Comparison of ENCODE assay signal across 8 cellular contexts in the genomic region with DNA sequence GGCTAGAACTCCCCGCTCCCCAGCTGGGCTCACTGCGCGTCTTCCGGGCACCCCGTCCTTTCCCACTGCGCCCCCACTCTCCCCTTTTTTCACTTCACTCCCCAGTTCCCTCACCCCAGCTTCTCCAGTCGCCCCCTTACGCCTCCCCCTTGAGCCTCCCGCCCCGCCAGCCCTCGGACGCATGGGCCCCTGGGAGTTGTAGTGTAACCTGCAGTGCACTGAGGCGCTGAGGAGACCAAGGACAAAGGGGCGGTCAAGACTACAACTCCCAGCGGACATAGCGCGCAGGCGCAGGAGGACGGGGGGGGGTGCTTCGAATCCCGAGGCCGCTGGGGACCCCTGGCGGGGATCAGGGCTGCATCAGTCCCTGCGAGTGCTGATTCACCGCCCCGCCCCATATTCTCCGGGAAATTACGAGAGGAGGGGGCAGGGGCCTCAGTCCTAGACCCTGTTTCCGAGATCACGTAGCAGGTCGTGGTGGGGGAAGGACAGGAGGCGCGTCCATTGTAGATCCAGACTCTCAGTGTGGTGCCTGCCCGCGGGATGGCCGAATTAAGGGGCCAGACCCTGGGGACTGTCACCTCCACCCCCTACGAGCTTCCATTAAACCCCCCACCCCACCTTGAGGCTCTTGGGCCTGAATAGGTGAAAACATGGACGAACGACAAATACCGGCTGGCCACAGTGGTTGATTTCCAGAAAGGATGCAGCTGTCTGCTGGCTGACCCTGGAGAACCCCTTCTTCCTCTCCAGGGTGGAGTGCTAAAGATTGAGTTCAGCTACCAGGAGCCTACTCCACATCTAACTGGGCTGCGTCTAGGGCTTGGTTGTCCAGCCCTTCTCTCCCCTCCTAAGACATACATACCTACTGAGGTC. TPM values are rescaled to one million over a fixed set of nuclear protein-coding genes. Genes with fewer than 3 reads are reported as not detected.
DNase-seq lines count a peak whose midpoint lies in the region; ATAC-seq and TF ChIP-seq lines count a peak whose summit lies in the region.

No MANE protein-coding gene starts in this region.

- DNase-seq in AG09319 (ENCODE audit: extremely low read depth, low read depth) = peak; percentile 98
- DNase-seq in NCI-H226 = peak; percentile 94
- peak; percentile 90 for DNase-seq in activated B cell treated with CpG ODN at 0.5 μM for 24 hours
- peak; percentile 84 to 100 (median 98) for DNase-seq in caudate nucleus (lab: John Stamatoyannopoulos, UW)
- DNase-seq in inferior parietal cortex (ENCODE audit: extremely low spot score) = peak; percentile 96
- DNase-seq in spleen = peak; percentile 100

- TF ChIP-seq CTCF in AG09319 (IDR thresholded peaks at IDR 0.05; ENCODE audit: low read depth, low read length) (peak; percentile 74), activated B cell treated with CpG ODN at 0.5 μM for 24 hours (IDR thresholded peaks at IDR 0.05) (no peak), spleen (IDR thresholded peaks at IDR 0.05 in 8 of 11, conservative IDR thresholded peaks at IDR 0.05 in 3 of 11) (peak; percentile 79 to 95 (median 87))

- no peaks in the 10 kb centered on the region for H3K27me3 Mint-ChIP-seq in activated B cell treated with CpG ODN at 0.5 μM for 24 hours

- ATAC-seq in GM19025 (IDR thresholded peaks at IDR 0.05; ENCODE audit: low read depth, unreplicated experiment) (peak; percentile 84), HG03280 (IDR thresholded peaks at IDR 0.05; ENCODE audit: unreplicated experiment) (peak; percentile 92), activated B cell treated with CpG ODN at 0.5 μM for 24 hours (ENCODE audit: low read depth) (peak; percentile 90)

- H3K36me3 Mint-ChIP-seq in activated B cell treated with CpG ODN at 0.5 μM for 24 hours (ENCODE audit: low read depth) = peaks cover 33% of the 10 kb centered on the region

- intact Hi-C loops in activated B cell treated with CpG ODN at 0.5 μM for 24 hours (cut with micrococcal nuclease) (loop anchor here (1.0 to 10.0 kb wide), 9 partner anchors 34 to 481 kb away; partner anchors contain the start of genes HSPB1, POR, STYXL1 and TMEM120A), spleen (cut with DNase I; ENCODE audit: low total_unique reads) (loop anchor here (5.0 kb wide), 1 partner anchor 42 kb away; no protein-coding TSS in a partner anchor)

- peaks cover 21 to 62% (median 52%) of the 10 kb centered on the region in 6 donors for H3K4me1 ChIP-seq in spleen

- no peaks in the 10 kb centered on the region for H3K27me3 ChIP-seq in spleen (replicated peaks in 1 of 7)

- TF ChIP-seq POLR2A in spleen (IDR thresholded peaks at IDR 0.05) = peak in 1 of 3 donors; percentile 48

- H3K27ac ChIP-seq in caudate nucleus (ENCODE audit: low read depth, low read length) = peak overlapping the region; percentile 100
- peak overlapping the region; percentile 93 to 99 (median 98) for H3K27ac ChIP-seq in spleen

- POLR2A ChIA-PET in activated B cell treated with CpG ODN at 0.5 μM for 24 hours (lab: Charles Lee) = interaction anchor here (0.6 to 3.8 kb wide), 16 partner anchors 12 to 1057 kb away, joined by 3 to 37 read pairs (median 5); partner anchors contain the start of genes GSAP, HSPB1, MDH2 and STYXL1

- H3K4me1 Mint-ChIP-seq in activated B cell treated with CpG ODN at 0.5 μM for 24 hours = peaks cover 39% of the 10 kb centered on the region

- peak overlapping the region; percentile 92 for H3K4me3 Mint-ChIP-seq in activated B cell treated with CpG ODN at 0.5 μM for 24 hours

- peak overlapping the region; percentile 98 for H3K27ac Mint-ChIP-seq in activated B cell treated with CpG ODN at 0.5 μM for 24 hours

- CTCF ChIA-PET in activated B cell treated with CpG ODN at 0.5 μM for 24 hours (lab: Charles Lee) = interaction anchor here (0.7 to 2.3 kb wide), 4 partner anchors 32 to 66 kb away, joined by 3 to 8 read pairs (median 6); no protein-coding TSS in a partner anchor

- H3K4me3 ChIP-seq in spleen = peak overlapping the region; percentile 90 to 100 (median 99)

- H3K36me3 ChIP-seq in spleen = peaks cover 0 to 27% (median 0%) of the 10 kb centered on the region in 6 donors

- no peaks in the 10 kb centered on the region for H3K9me3 Mint-ChIP-seq in activated B cell treated with CpG ODN at 0.5 μM for 24 hours

- 1 to 3% (median 1%) methylated on average over 33 to 41 of the region's 41 CpGs for WGBS in spleen, 5 donors

- H3K9me3 ChIP-seq in spleen = no peaks in the 10 kb centered on the region

RNA-seq across cellular contexts. Expression of gene YWHAG, which starts 0.6 kb away (rescaled TPM):
- total RNA-seq in activated B cell treated with CpG ODN at 0.5 μM for 24 hours (70.5 and 71.1 TPM in 2 replicates), spleen (100 to 1,000 TPM in 1 of 7 donors, 10 to 100 TPM in 6; 60.6 to 108 (median 80.5) TPM)
- polyA plus RNA-seq in spleen = 10 to 100 TPM; 19.7 to 35.6 (median 26.2) TPM

RNA-seq across cellular contexts. Expression of gene SSC4D, which starts 50.1 kb away (rescaled TPM):
- total RNA-seq in activated B cell treated with CpG ODN at 0.5 μM for 24 hours (0.55 TPM in 1 of 2 replicates, not detected in the other), spleen (1 to 10 TPM in 2 of 7 donors, under 1 TPM in 5; 0.11 to 1.5 (median 0.43) TPM)
- polyA plus RNA-seq in spleen = 1 to 10 TPM in 2 of 3 donors, under 1 TPM in 1; 0.68 to 1.2 (median 1.1) TPM

RNA-seq across cellular contexts. Expression of gene HSPB1, which starts 56.9 kb away (rescaled TPM):
- 63.4 and 65.6 TPM in 2 replicates for total RNA-seq in activated B cell treated with CpG ODN at 0.5 μM for 24 hours
- total RNA-seq in spleen = 100 to 1,000 TPM in 5 of 7 donors, 10 to 100 TPM in 2; 56.5 to 227 (median 131) TPM
- polyA plus RNA-seq in spleen = 100 to 1,000 TPM in 2 of 3 donors, 10 to 100 TPM in 1; 70.1 to 216 (median 214) TPM

Comparison
In these comparisons a context has a peak if more than half of its experiments do, and no peak if none do; other contexts are left out.
1. Peak in every context shown above with its lines: DNase-seq, ATAC-seq, H3K4me3 ChIP-seq and H3K27ac ChIP-seq.